Comparison of ENCODE assay signal across 16 cellular contexts in the genomic region with DNA sequence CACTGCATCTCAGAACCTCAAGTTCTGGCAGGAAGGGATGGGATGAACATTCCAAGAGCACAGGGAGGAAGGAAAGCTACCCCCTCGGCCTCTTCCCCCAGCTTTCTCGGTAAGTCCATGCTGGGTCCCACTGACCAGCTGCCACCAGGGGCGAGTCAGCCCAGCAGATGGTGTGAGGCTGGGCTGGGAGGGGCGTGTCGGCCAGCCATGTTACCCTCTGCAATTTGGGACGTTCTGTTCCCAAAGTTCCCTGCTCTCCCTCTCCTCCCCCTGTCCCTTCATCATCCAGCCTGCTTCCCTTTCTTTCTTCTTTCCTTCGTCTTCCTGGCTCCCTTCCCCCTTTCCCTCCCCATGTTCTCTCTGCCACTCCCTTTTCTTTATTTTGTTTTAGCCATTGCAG.
A peak's percentile ranks its signal among the peaks of the same experiment; 100 is the strongest.
DNase-seq lines count a peak whose midpoint lies in the region; ATAC-seq, FAIRE-seq and TF ChIP-seq lines count a peak whose summit lies in the region.
"Had no signal": no experiment of that assay in that cellular context is flagged by ENCODE, and none has a peak within 500 bp of the region (broad histone marks: within the 10 kb centered on the region; RNA-seq: fewer than 3 reads in every experiment).

No MANE protein-coding gene starts in this region.

- CTCF ChIA-PET in HCT116 (lab: Charles Lee) = no interaction called here
- CTCF ChIA-PET in K562 (lab: Yijun Ruan, JAX; ENCODE audit: low intra/inter-chr PET ratio) = no interaction called here

- H3K9ac ChIP-seq in HCT116 (ENCODE audit: low read length) (no peak overlapping the region), K562 (ENCODE audit: insufficient read depth in 1 of 2, low read depth in 2 of 2, low read length in 2 of 2) (no peak overlapping the region)
- H3K9ac ChIP-seq: BLaER1 had no signal

- no peaks in the 10 kb centered on the region for H3K9me2 ChIP-seq in HCT116 (ENCODE audit: insufficient read depth)

- in situ Hi-C loops in K562 (cut with MboI) = no loop called here

- ATAC-seq in HCT116 = 0 out of 2 replicates have a peak, but pooled peaks have one; percentile 34
- ATAC-seq in K562 = peak; percentile 67
- ATAC-seq in stimulated activated effector memory CD8-positive, alpha-beta T cell treated with anti-CD3 and anti-CD28 coated beads, Interleukin-12 subunit alpha, Interleukin-12 subunit beta, amount 100 ng/mL, for 72 hours = peak; percentile 9
- ATAC-seq in HG03521 (IDR thresholded peaks at IDR 0.05; ENCODE audit: unreplicated experiment) = no peak
- ATAC-seq in stimulated activated naive B cell treated with anti-CD40 and anti-IgM and Interleukin-4, amounts not matched to agents 10 μg/mL and 1 μg/mL and 100 μg/mL, for 72 hours (replicated peaks) = no peak

- POLR2A ChIA-PET in HCT116 (lab: Charles Lee) = no interaction called here
- POLR2A ChIA-PET in K562 (lab: Yijun Ruan, JAX) = no interaction called here

- H3K79me2 ChIP-seq in HCT116 (ENCODE audit: insufficient read depth, low read length) (no peaks in the 10 kb centered on the region), K562 (ENCODE audit: control insufficient read depth, insufficient read depth, low read length) (no peaks in the 10 kb centered on the region)

- no peak for TF ChIP-seq EP300 in K562 (IDR thresholded peaks at IDR 0.05; ENCODE audit: low read length)

- H2AFZ ChIP-seq in HCT116 (ENCODE audit: low read depth, low read length, poor library complexity, severe bottlenecking) (no peak overlapping the region), K562 (ENCODE audit: low read depth, low read length) (peak overlapping the region; percentile 51; the same call in 1 of the 2 replicates)

- H3K9me3 Mint-ChIP-seq in mesothelial cell of epicardium = no peaks in the 10 kb centered on the region
- peaks cover 8% of the 10 kb centered on the region for H3K9me3 Mint-ChIP-seq in stimulated activated effector memory CD8-positive, alpha-beta T cell treated with anti-CD3 and anti-CD28 coated beads, Interleukin-12 subunit alpha, Interleukin-12 subunit beta, amount 100 ng/mL, for 72 hours
- H3K9me3 Mint-ChIP-seq in stimulated activated naive B cell treated with anti-CD40 and anti-IgM and Interleukin-4, amounts not matched to agents 10 μg/mL and 1 μg/mL and 100 μg/mL, for 72 hours = peaks cover 0 to 6% of the 10 kb centered on the region in 2 donors

- no peak for TF ChIP-seq POLR2A in HCT116 (IDR thresholded peaks at IDR 0.05; ENCODE audit: borderline replicate concordance, extremely low read depth, insufficient read depth, insufficient read length)
- no peak for TF ChIP-seq POLR2A in K562 (conservative IDR thresholded peaks at IDR 0.05)

- H3K9me1 ChIP-seq in K562 (ENCODE audit: control insufficient read depth, insufficient read depth, low read length) = no peaks in the 10 kb centered on the region

- H3K4me3 Mint-ChIP-seq in mesothelial cell of epicardium = no peak overlapping the region
- no peak overlapping the region for H3K4me3 Mint-ChIP-seq in stimulated activated effector memory CD8-positive, alpha-beta T cell treated with anti-CD3 and anti-CD28 coated beads, Interleukin-12 subunit alpha, Interleukin-12 subunit beta, amount 100 ng/mL, for 72 hours
- H3K4me3 Mint-ChIP-seq in stimulated activated naive B cell treated with anti-CD40 and anti-IgM and Interleukin-4, amounts not matched to agents 10 μg/mL and 1 μg/mL and 100 μg/mL, for 72 hours = no peak overlapping the region
- H3K4me3 Mint-ChIP-seq: CD8-positive, alpha-beta memory T cell had no signal

- DNase-seq in HCT116 (ENCODE audit: low read depth, low spot score) = no peak
- DNase-seq in K562 (ENCODE audit: extremely low read depth in 1 of 4, low spot score in 3 of 4) = peak in 1 of 4 experiments; percentile 13
- no peak for DNase-seq in mesothelial cell of epicardium (ENCODE audit: low spot score in 2 of 2, unreplicated experiment in 2 of 2)
- no peak for DNase-seq in stimulated activated effector memory CD8-positive, alpha-beta T cell treated with anti-CD3 and anti-CD28 coated beads, Interleukin-12 subunit alpha, Interleukin-12 subunit beta, amount 100 ng/mL, for 72 hours (ENCODE audit: low spot score in 2 of 2)
- DNase-seq in stimulated activated naive B cell treated with anti-CD40 and anti-IgM and Interleukin-4, amounts not matched to agents 10 μg/mL and 1 μg/mL and 100 μg/mL, for 72 hours = no peak
- no peak for DNase-seq in NCI-H2107 (lab: John Stamatoyannopoulos, UW)
- DNase-seq: CD8-positive, alpha-beta memory T cell; HCEC 1CT; NCI-H1048; NCI-H146; NCI-H226; NCI-H526; Peyer's patch; SHP77 treated with DMSO at 0.1 percent for 48 hours had no signal

- peak overlapping the region; percentile 56 for H3K27ac Mint-ChIP-seq in mesothelial cell of epicardium
- no peak overlapping the region for H3K27ac Mint-ChIP-seq in stimulated activated effector memory CD8-positive, alpha-beta T cell treated with anti-CD3 and anti-CD28 coated beads, Interleukin-12 subunit alpha, Interleukin-12 subunit beta, amount 100 ng/mL, for 72 hours
- no peak overlapping the region for H3K27ac Mint-ChIP-seq in stimulated activated naive B cell treated with anti-CD40 and anti-IgM and Interleukin-4, amounts not matched to agents 10 μg/mL and 1 μg/mL and 100 μg/mL, for 72 hours
- H3K27ac Mint-ChIP-seq: CD8-positive, alpha-beta memory T cell had no signal

- BruUV-seq in HCT116 (replicated peaks; lab: Mats Ljungman, UMichigan) = no TSS peak
- BruUV-seq in K562 (replicated peaks; lab: Mats Ljungman, UMichigan) = no TSS peak

- no peaks in the 10 kb centered on the region for H3K9me3 ChIP-seq in HCT116 (ENCODE audit: control insufficient read depth in 1 of 2, insufficient read depth in 1 of 2, low read depth in 1 of 2, low read length in 2 of 2)
- no peaks in the 10 kb centered on the region for H3K9me3 ChIP-seq in K562 (replicated peaks; ENCODE audit: control insufficient read depth, insufficient read depth, low read depth, low read length)
- H3K9me3 ChIP-seq: BLaER1, Peyer's patch had no signal

- RAD21 ChIA-PET in HCT116 (lab: Charles Lee; ENCODE audit: low non-redundant PET in 1 of 2, low total read pairs in 2 of 2, uncharacterized antibody in 2 of 2, unreplicated experiment in 2 of 2) = no interaction called here

- H3K4me2 ChIP-seq in HCT116 (ENCODE audit: low read length) (no peak overlapping the region), K562 (ENCODE audit: insufficient read depth, low read length) (no peak overlapping the region)
- H3K4me2 ChIP-seq: BLaER1 had no signal

- intact Hi-C loops in HCT116 (cut with micrococcal nuclease) (no loop called here), K562 (cut with micrococcal nuclease) (no loop called here)

- FAIRE-seq in K562 (lab: Jason Lieb, UNC) = no peak

- 80% methylated on average over 1 of the region's 7 CpGs for WGBS in K562 (ENCODE audit: insufficient coverage, low coverage, missing lambda C conversion rate)

- no peaks in the 10 kb centered on the region for H3K27me3 Mint-ChIP-seq in mesothelial cell of epicardium (ENCODE audit: low read depth)
- H3K27me3 Mint-ChIP-seq in stimulated activated naive B cell treated with anti-CD40 and anti-IgM and Interleukin-4, amounts not matched to agents 10 μg/mL and 1 μg/mL and 100 μg/mL, for 72 hours = peaks cover 9 to 19% of the 10 kb centered on the region in 2 donors

- TF ChIP-seq RAD21 in HCT116 (IDR thresholded peaks at IDR 0.05; ENCODE audit: low read depth) (no peak), K562 (CRISPR knock-in tag; conservative IDR thresholded peaks at IDR 0.05 in 1 of 2, IDR thresholded peaks at IDR 0.05 in 1 of 2) (no peak)

- H3K4me1 Mint-ChIP-seq in mesothelial cell of epicardium = peaks cover 33% of the 10 kb centered on the region
- no peaks in the 10 kb centered on the region for H3K4me1 Mint-ChIP-seq in stimulated activated effector memory CD8-positive, alpha-beta T cell treated with anti-CD3 and anti-CD28 coated beads, Interleukin-12 subunit alpha, Interleukin-12 subunit beta, amount 100 ng/mL, for 72 hours
- H3K4me1 Mint-ChIP-seq in stimulated activated naive B cell treated with anti-CD40 and anti-IgM and Interleukin-4, amounts not matched to agents 10 μg/mL and 1 μg/mL and 100 μg/mL, for 72 hours = no peaks in the 10 kb centered on the region
- H3K4me1 Mint-ChIP-seq: CD8-positive, alpha-beta memory T cell had no signal

- TF ChIP-seq CTCF in HCT116 (IDR thresholded peaks at IDR 0.05 in 2 of 3, conservative IDR thresholded peaks at IDR 0.05 in 1 of 3; ENCODE audit: borderline replicate concordance in 1 of 3, insufficient read depth in 1 of 3, low read depth in 2 of 3, low read length in 2 of 3) (no peak), K562 (IDR thresholded peaks at IDR 0.05 in 2 of 3, conservative IDR thresholded peaks at IDR 0.05 in 1 of 3; ENCODE audit: insufficient read depth in 2 of 3, low read depth in 1 of 3, low read length in 3 of 3) (no peak), mesothelial cell of epicardium (IDR thresholded peaks at IDR 0.05; ENCODE audit: unreplicated experiment) (no peak)

- H3K36me3 ChIP-seq in HCT116 (ENCODE audit: control insufficient read depth in 1 of 2, insufficient read depth in 2 of 2, low read length in 2 of 2) = no peaks in the 10 kb centered on the region
- H3K36me3 ChIP-seq in K562 (ENCODE audit: control insufficient read depth, insufficient read depth, low read length) = no peaks in the 10 kb centered on the region
- H3K36me3 ChIP-seq: BLaER1, Peyer's patch had no signal

- H3K4me3 ChIP-seq in HCT116 (replicated peaks in 1 of 2; ENCODE audit: low read depth in 1 of 2, low read length in 2 of 2) = no peak overlapping the region
- H3K4me3 ChIP-seq in K562 = no peak overlapping the region
- H3K4me3 ChIP-seq: BLaER1, Peyer's patch had no signal

- no peaks in the 10 kb centered on the region for H3K36me3 Mint-ChIP-seq in mesothelial cell of epicardium
- H3K36me3 Mint-ChIP-seq in stimulated activated effector memory CD8-positive, alpha-beta T cell treated with anti-CD3 and anti-CD28 coated beads, Interleukin-12 subunit alpha, Interleukin-12 subunit beta, amount 100 ng/mL, for 72 hours = no peaks in the 10 kb centered on the region
- no peaks in the 10 kb centered on the region for H3K36me3 Mint-ChIP-seq in stimulated activated naive B cell treated with anti-CD40 and anti-IgM and Interleukin-4, amounts not matched to agents 10 μg/mL and 1 μg/mL and 100 μg/mL, for 72 hours
- H3K36me3 Mint-ChIP-seq: CD8-positive, alpha-beta memory T cell had no signal

- no peaks in the 10 kb centered on the region for H4K20me1 ChIP-seq in HCT116 (ENCODE audit: insufficient read depth)
- H4K20me1 ChIP-seq in K562 (replicated peaks; ENCODE audit: control insufficient read depth, insufficient read depth, low read length) = no peaks in the 10 kb centered on the region
- H4K20me1 ChIP-seq: BLaER1 had no signal

- H3K27me3 ChIP-seq in HCT116 (ENCODE audit: insufficient read depth, low read length) (peaks cover 24% of the 10 kb centered on the region), K562 (ENCODE audit: control insufficient read depth in 2 of 2, insufficient read depth in 2 of 2, low read length in 2 of 2) (no peaks in the 10 kb centered on the region; a peak in 1 of 5 replicates)
- H3K27me3 ChIP-seq: BLaER1, Peyer's patch had no signal

- H3K27ac ChIP-seq in HCT116 (ENCODE audit: low read depth, low read length) (no peak overlapping the region), K562 (ENCODE audit: extremely low read depth, low read depth, low read length) (no peak overlapping the region)
- H3K27ac ChIP-seq: BLaER1, Peyer's patch had no signal

- H3K4me1 ChIP-seq in HCT116 (ENCODE audit: control insufficient read depth in 1 of 2, insufficient read depth in 2 of 2, low read length in 2 of 2) (no peaks in the 10 kb centered on the region), K562 (replicated peaks in 1 of 2; ENCODE audit: control insufficient read depth in 2 of 2, insufficient read depth in 2 of 2, low read length in 2 of 2) (peaks cover 8 to 27% of the 10 kb centered on the region in 2 experiments)
- H3K4me1 ChIP-seq: Peyer's patch had no signal

Comparison
In these comparisons a context has a peak if more than half of its experiments do, and no peak if none do; other contexts are left out.
1. ATAC-seq: peak in HCT116 (single experiment), K562 (single experiment) and stimulated activated effector memory CD8-positive, alpha-beta T cell treated with anti-CD3 and anti-CD28 coated beads, Interleukin-12 subunit alpha, Interleukin-12 subunit beta, amount 100 ng/mL, for 72 hours (single experiment); none in HG03521 (single experiment) and stimulated activated naive B cell treated with anti-CD40 and anti-IgM and Interleukin-4, amounts not matched to agents 10 μg/mL and 1 μg/mL and 100 μg/mL, for 72 hours (0 of 2).